ENCODE assay signal across 8 cellular contexts in genomic region chr6:63597142-63598000, GRCh38. TPM values are rescaled to one million over a fixed set of nuclear protein-coding genes. Genes with fewer than 3 reads are reported as not detected.
DNase-seq lines count a peak whose midpoint lies in the region; ATAC-seq and TF ChIP-seq lines count a peak whose summit lies in the region.

No MANE protein-coding gene starts in this region.

- no peaks in the 10 kb centered on the region for H3K36me3 Mint-ChIP-seq in stimulated activated naive CD8-positive, alpha-beta T cell treated with anti-CD3 and anti-CD28 coated beads, Interleukin-15, Interleukin-2, amounts not matched to agents 100 ng/mL and 50 ng/mL, for 24 hours (ENCODE audit: low read depth)
- no peaks in the 10 kb centered on the region for H3K36me3 Mint-ChIP-seq in activated naive CD8-positive, alpha-beta T cell treated with anti-CD3 and anti-CD28 coated beads, Interleukin-2, amount 50 U/mL, for 24 hours (ENCODE audit: low read depth)

- peaks cover 13% of the 10 kb centered on the region for H3K27me3 Mint-ChIP-seq in stimulated activated naive CD8-positive, alpha-beta T cell treated with anti-CD3 and anti-CD28 coated beads, Interleukin-15, Interleukin-2, amounts not matched to agents 100 ng/mL and 50 ng/mL, for 24 hours
- peaks cover 12% of the 10 kb centered on the region for H3K27me3 Mint-ChIP-seq in activated naive CD8-positive, alpha-beta T cell treated with anti-CD3 and anti-CD28 coated beads, Interleukin-2, amount 50 U/mL, for 24 hours

- no peaks in the 10 kb centered on the region for H3K36me3 ChIP-seq in kidney epithelial cell (ENCODE audit: control insufficient read depth, insufficient read depth, low read length)

- peak overlapping the region; percentile 86 for H3K4me3 Mint-ChIP-seq in stimulated activated naive CD8-positive, alpha-beta T cell treated with anti-CD3 and anti-CD28 coated beads, Interleukin-15, Interleukin-2, amounts not matched to agents 100 ng/mL and 50 ng/mL, for 24 hours
- peak overlapping the region; percentile 77 for H3K4me3 Mint-ChIP-seq in activated naive CD8-positive, alpha-beta T cell treated with anti-CD3 and anti-CD28 coated beads, Interleukin-2, amount 50 U/mL, for 24 hours

- no peak overlapping the region for H3K27ac Mint-ChIP-seq in stimulated activated naive CD8-positive, alpha-beta T cell treated with anti-CD3 and anti-CD28 coated beads, Interleukin-15, Interleukin-2, amounts not matched to agents 100 ng/mL and 50 ng/mL, for 24 hours
- H3K27ac Mint-ChIP-seq in activated naive CD8-positive, alpha-beta T cell treated with anti-CD3 and anti-CD28 coated beads, Interleukin-2, amount 50 U/mL, for 24 hours, result no peak overlapping the region

- peak overlapping the region; percentile 59 for H3K4me3 ChIP-seq in kidney epithelial cell (ENCODE audit: low read depth, low read length)

- peaks cover 14% of the 10 kb centered on the region for H3K4me1 Mint-ChIP-seq in stimulated activated naive CD8-positive, alpha-beta T cell treated with anti-CD3 and anti-CD28 coated beads, Interleukin-15, Interleukin-2, amounts not matched to agents 100 ng/mL and 50 ng/mL, for 24 hours (ENCODE audit: low read depth)
- H3K4me1 Mint-ChIP-seq in activated naive CD8-positive, alpha-beta T cell treated with anti-CD3 and anti-CD28 coated beads, Interleukin-2, amount 50 U/mL, for 24 hours, result peaks cover 13% of the 10 kb centered on the region

- no peaks in the 10 kb centered on the region for H3K27me3 ChIP-seq in kidney epithelial cell (ENCODE audit: control insufficient read depth, insufficient read depth, low read length)

- TF ChIP-seq CTCF in kidney epithelial cell (IDR thresholded peaks at IDR 0.05; ENCODE audit: insufficient read depth, low read length, poor library complexity, severe bottlenecking), result no peak

- no peak for ATAC-seq in stimulated activated naive CD8-positive, alpha-beta T cell treated with anti-CD3 and anti-CD28 coated beads, Interleukin-15, Interleukin-2, amounts not matched to agents 100 U/mL and 50 U/mL, for 24 hours
- no peak for ATAC-seq in activated naive CD8-positive, alpha-beta T cell treated with anti-CD3 and anti-CD28 coated beads, Interleukin-2, amount 50 U/mL, for 24 hours
- no peak for ATAC-seq in HG03439 (IDR thresholded peaks at IDR 0.05; ENCODE audit: unreplicated experiment)

- no peaks in the 10 kb centered on the region for H3K9me3 Mint-ChIP-seq in stimulated activated naive CD8-positive, alpha-beta T cell treated with anti-CD3 and anti-CD28 coated beads, Interleukin-15, Interleukin-2, amounts not matched to agents 100 ng/mL and 50 ng/mL, for 24 hours
- H3K9me3 Mint-ChIP-seq in activated naive CD8-positive, alpha-beta T cell treated with anti-CD3 and anti-CD28 coated beads, Interleukin-2, amount 50 U/mL, for 24 hours, result no peaks in the 10 kb centered on the region

- DNase-seq in stimulated activated naive CD8-positive, alpha-beta T cell treated with anti-CD3 and anti-CD28 coated beads, Interleukin-15, Interleukin-2, amounts not matched to agents 100 U/mL and 50 U/mL, for 24 hours, result no peak
- DNase-seq in activated naive CD8-positive, alpha-beta T cell treated with anti-CD3 and anti-CD28 coated beads, Interleukin-2, amount 50 U/mL, for 24 hours, result no peak
- DNase-seq in kidney epithelial cell (ENCODE audit: low read depth) (no peak), CD1c-positive myeloid dendritic cell (ENCODE audit: extremely low spot score) (no peak), LoVo (ENCODE audit: low spot score) (no peak), NCI-H2029 (lab: John Stamatoyannopoulos, UW) (no peak)

RNA-seq across cellular contexts. Expression of gene PTP4A1, which starts 25.1 kb away (rescaled TPM):
- total RNA-seq in kidney epithelial cell, result 44.2 and 48.4 TPM in 2 replicates

RNA-seq across cellular contexts. Expression of gene PHF3, which starts 38.2 kb away (rescaled TPM):
- 37.2 and 45.7 TPM in 2 replicates for total RNA-seq in kidney epithelial cell
